ENCODE assay signal across 12 cellular contexts in genomic region chr1:203636306-203636705, GRCh38. TPM values are rescaled to one million over a fixed set of nuclear protein-coding genes. Genes with fewer than 3 reads are reported as not detected.
DNase-seq lines count a peak whose midpoint lies in the region; ATAC-seq and TF ChIP-seq lines count a peak whose summit lies in the region.
"Had no signal": no experiment of that assay in that cellular context is flagged by ENCODE, and none has a peak within 500 bp of the region (broad histone marks: within the 10 kb centered on the region; RNA-seq: fewer than 3 reads in every experiment).

No MANE protein-coding gene starts in this region.

- WGBS in mesenchymal stem cell = 80% methylated on average over 7 of the region's 7 CpGs

- no peaks in the 10 kb centered on the region for H3K27me3 Mint-ChIP-seq in activated naive CD8-positive, alpha-beta T cell treated with anti-CD3 and anti-CD28 coated beads, Interleukin-2, amount 10 ng/mL, durations not matched to agents 7 days and 5 days
- H3K27me3 Mint-ChIP-seq in activated naive CD8-positive, alpha-beta T cell treated with anti-CD3 and anti-CD28 coated beads for 36 hours = no peaks in the 10 kb centered on the region
- no peaks in the 10 kb centered on the region for H3K27me3 Mint-ChIP-seq in central memory CD8-positive, alpha-beta T cell
- H3K27me3 Mint-ChIP-seq in activated CD8-positive, alpha-beta T cell treated with anti-CD3 and anti-CD28 coated beads, Interleukin-2, amount 10 ng/mL, durations not matched to agents 7 days and 5 days (ENCODE audit: low read depth) = no peaks in the 10 kb centered on the region
- H3K27me3 Mint-ChIP-seq: type B pancreatic cell had no signal

- no peak for ATAC-seq in activated naive CD8-positive, alpha-beta T cell treated with anti-CD3 and anti-CD28 coated beads, Interleukin-2, amount 10 ng/mL, durations not matched to agents 7 days and 5 days (ENCODE audit: low read depth)
- ATAC-seq in central memory CD8-positive, alpha-beta T cell (replicated peaks; ENCODE audit: extremely low read depth, poor library complexity, severe bottlenecking) = no peak
- ATAC-seq in activated CD8-positive, alpha-beta T cell treated with anti-CD3 and anti-CD28 coated beads, Interleukin-2, amount 10 ng/mL, durations not matched to agents 7 days and 5 days = no peak
- ATAC-seq in activated CD4-positive, CD25-positive, alpha-beta regulatory T cell treated with anti-CD3 and anti-CD28 coated beads, Interleukin-2, amount 50 U/mL, for 24 hours = no peak
- ATAC-seq: HCT116 had no signal

- no peak overlapping the region for H2AK5ac ChIP-seq in mesenchymal stem cell (ENCODE audit: low read length, severe bottlenecking)

- no peak overlapping the region for H2BK15ac ChIP-seq in mesenchymal stem cell (ENCODE audit: low read depth, poor library complexity, severe bottlenecking)

- no peak overlapping the region for H2BK120ac ChIP-seq in mesenchymal stem cell (ENCODE audit: low read depth, low read length)

- peaks cover 28% of the 10 kb centered on the region for H3K4me1 Mint-ChIP-seq in activated naive CD8-positive, alpha-beta T cell treated with anti-CD3 and anti-CD28 coated beads, Interleukin-2, amount 10 ng/mL, durations not matched to agents 7 days and 5 days
- peaks cover 26% of the 10 kb centered on the region for H3K4me1 Mint-ChIP-seq in activated naive CD8-positive, alpha-beta T cell treated with anti-CD3 and anti-CD28 coated beads for 36 hours
- peaks cover 64% of the 10 kb centered on the region for H3K4me1 Mint-ChIP-seq in central memory CD8-positive, alpha-beta T cell
- peaks cover 43% of the 10 kb centered on the region for H3K4me1 Mint-ChIP-seq in activated CD8-positive, alpha-beta T cell treated with anti-CD3 and anti-CD28 coated beads, Interleukin-2, amount 10 ng/mL, durations not matched to agents 7 days and 5 days (ENCODE audit: low read depth)

- peaks cover 36% of the 10 kb centered on the region for H3K79me1 ChIP-seq in mesenchymal stem cell (replicated peaks; ENCODE audit: low read length, poor library complexity, severe bottlenecking)

- no peak overlapping the region for H4K91ac ChIP-seq in mesenchymal stem cell (ENCODE audit: low read length)

- no peak overlapping the region for H3K4me2 ChIP-seq in mesenchymal stem cell (ENCODE audit: low read length, poor library complexity, severe bottlenecking)

- H2AFZ ChIP-seq in mesenchymal stem cell (ENCODE audit: low read depth, low read length) = no peak overlapping the region

- no peaks in the 10 kb centered on the region for H3K9me3 Mint-ChIP-seq in activated naive CD8-positive, alpha-beta T cell treated with anti-CD3 and anti-CD28 coated beads, Interleukin-2, amount 10 ng/mL, durations not matched to agents 7 days and 5 days
- H3K9me3 Mint-ChIP-seq in activated naive CD8-positive, alpha-beta T cell treated with anti-CD3 and anti-CD28 coated beads for 36 hours = no peaks in the 10 kb centered on the region
- H3K9me3 Mint-ChIP-seq in central memory CD8-positive, alpha-beta T cell = no peaks in the 10 kb centered on the region
- no peaks in the 10 kb centered on the region for H3K9me3 Mint-ChIP-seq in activated CD8-positive, alpha-beta T cell treated with anti-CD3 and anti-CD28 coated beads, Interleukin-2, amount 10 ng/mL, durations not matched to agents 7 days and 5 days (ENCODE audit: insufficient read depth)
- H3K9me3 Mint-ChIP-seq: type B pancreatic cell had no signal

- H2BK5ac ChIP-seq in mesenchymal stem cell (ENCODE audit: low read depth, low read length, poor library complexity, severe bottlenecking) = no peak overlapping the region

- no peak overlapping the region for H3K23ac ChIP-seq in mesenchymal stem cell (ENCODE audit: low read length in 2 of 2)

- no peak overlapping the region for H3K4me3 Mint-ChIP-seq in activated naive CD8-positive, alpha-beta T cell treated with anti-CD3 and anti-CD28 coated beads, Interleukin-2, amount 10 ng/mL, durations not matched to agents 7 days and 5 days
- no peak overlapping the region for H3K4me3 Mint-ChIP-seq in activated naive CD8-positive, alpha-beta T cell treated with anti-CD3 and anti-CD28 coated beads for 36 hours
- H3K4me3 Mint-ChIP-seq in central memory CD8-positive, alpha-beta T cell = no peak overlapping the region
- H3K4me3 Mint-ChIP-seq in activated CD8-positive, alpha-beta T cell treated with anti-CD3 and anti-CD28 coated beads, Interleukin-2, amount 10 ng/mL, durations not matched to agents 7 days and 5 days = no peak overlapping the region
- H3K4me3 Mint-ChIP-seq: type B pancreatic cell had no signal

- TF ChIP-seq CTCF in tibial artery (IDR thresholded peaks at IDR 0.05) = no peak

- H3K27me3 ChIP-seq in mesenchymal stem cell (ENCODE audit: control insufficient read depth in 1 of 2, insufficient read depth in 1 of 2, low read length in 2 of 2) (no peaks in the 10 kb centered on the region), tibial artery (no peaks in the 10 kb centered on the region)

- H3K14ac ChIP-seq in mesenchymal stem cell (ENCODE audit: low read length in 2 of 2) = no peak overlapping the region

- no peak overlapping the region for H3K18ac ChIP-seq in mesenchymal stem cell (ENCODE audit: low read depth in 1 of 2, low read length in 2 of 2)

- no peak overlapping the region for H2BK12ac ChIP-seq in mesenchymal stem cell (ENCODE audit: low read length in 2 of 2)

- peak overlapping the region; percentile 60 for H3K27ac Mint-ChIP-seq in activated naive CD8-positive, alpha-beta T cell treated with anti-CD3 and anti-CD28 coated beads, Interleukin-2, amount 10 ng/mL, durations not matched to agents 7 days and 5 days
- H3K27ac Mint-ChIP-seq in activated naive CD8-positive, alpha-beta T cell treated with anti-CD3 and anti-CD28 coated beads for 36 hours = no peak overlapping the region
- H3K27ac Mint-ChIP-seq in central memory CD8-positive, alpha-beta T cell (ENCODE audit: low read depth) = peak overlapping the region; percentile 23
- H3K27ac Mint-ChIP-seq in activated CD8-positive, alpha-beta T cell treated with anti-CD3 and anti-CD28 coated beads, Interleukin-2, amount 10 ng/mL, durations not matched to agents 7 days and 5 days = no peak overlapping the region
- H3K27ac Mint-ChIP-seq: type B pancreatic cell had no signal

- H3K4ac ChIP-seq in mesenchymal stem cell (ENCODE audit: low read depth in 1 of 2, low read length in 2 of 2) = no peak overlapping the region

- H3K9me3 ChIP-seq in mesenchymal stem cell (ENCODE audit: control insufficient read depth, low read length) = no peaks in the 10 kb centered on the region
- no peaks in the 10 kb centered on the region for H3K9me3 ChIP-seq in tibial artery

- CTCF ChIA-PET in activated CD8-positive, alpha-beta T cell treated with anti-CD3 and anti-CD28 coated beads, Interleukin-2, amount 10 ng/mL, durations not matched to agents 7 days and 5 days (lab: Charles Lee) = interaction anchor here (0.6 to 1.9 kb wide), 2 partner anchors 17 to 65 kb away, joined by 3 to 5 read pairs; no protein-coding TSS in a partner anchor

- H4K8ac ChIP-seq in mesenchymal stem cell (ENCODE audit: low read length) = no peak overlapping the region

- POLR2A ChIA-PET in activated naive CD8-positive, alpha-beta T cell treated with anti-CD3 and anti-CD28 coated beads, Interleukin-2, amount 10 ng/mL, durations not matched to agents 7 days and 5 days (lab: Charles Lee) = no interaction called here
- POLR2A ChIA-PET in activated CD8-positive, alpha-beta T cell treated with anti-CD3 and anti-CD28 coated beads, Interleukin-2, amount 10 ng/mL, durations not matched to agents 7 days and 5 days (lab: Charles Lee) = no interaction called here

- H3K36me3 Mint-ChIP-seq in activated naive CD8-positive, alpha-beta T cell treated with anti-CD3 and anti-CD28 coated beads, Interleukin-2, amount 10 ng/mL, durations not matched to agents 7 days and 5 days = peaks cover 43% of the 10 kb centered on the region
- no peaks in the 10 kb centered on the region for H3K36me3 Mint-ChIP-seq in activated naive CD8-positive, alpha-beta T cell treated with anti-CD3 and anti-CD28 coated beads for 36 hours
- H3K36me3 Mint-ChIP-seq in central memory CD8-positive, alpha-beta T cell (ENCODE audit: insufficient read depth) = peaks cover 41% of the 10 kb centered on the region
- peaks cover 68% of the 10 kb centered on the region for H3K36me3 Mint-ChIP-seq in activated CD8-positive, alpha-beta T cell treated with anti-CD3 and anti-CD28 coated beads, Interleukin-2, amount 10 ng/mL, durations not matched to agents 7 days and 5 days (ENCODE audit: low read depth)

- no peak for DNase-seq in activated naive CD8-positive, alpha-beta T cell treated with anti-CD3 and anti-CD28 coated beads, Interleukin-2, amount 10 ng/mL, durations not matched to agents 7 days and 5 days
- no peak for DNase-seq in activated naive CD8-positive, alpha-beta T cell treated with anti-CD3 and anti-CD28 coated beads for 36 hours
- DNase-seq in central memory CD8-positive, alpha-beta T cell (ENCODE audit: low spot score in 2 of 2) = no peak
- DNase-seq in mesenchymal stem cell = no peak
- peak; percentile 74 to 86 for DNase-seq in tibial artery
- no peak for DNase-seq in activated CD8-positive, alpha-beta T cell treated with anti-CD3 and anti-CD28 coated beads, Interleukin-2, amount 10 ng/mL, durations not matched to agents 7 days and 5 days
- no peak for DNase-seq in NCI-H187 treated with DMSO at 0.1 percent for 48 hours (lab: John Stamatoyannopoulos, UW)
- DNase-seq: ACHN, NCI-H187 had no signal

- H3K4me1 ChIP-seq in mesenchymal stem cell (ENCODE audit: control insufficient read depth, insufficient read depth, low read depth, low read length) = no peaks in the 10 kb centered on the region
- peaks cover 0 to 63% (median 46%) of the 10 kb centered on the region in 4 donors for H3K4me1 ChIP-seq in tibial artery

- H3K36me3 ChIP-seq in mesenchymal stem cell (ENCODE audit: control insufficient read depth in 1 of 2, insufficient read depth in 2 of 2, low read depth in 1 of 2, low read length in 2 of 2) (peaks cover 17 to 69% of the 10 kb centered on the region in 2 experiments), tibial artery (peaks cover 0 to 5% (median 4%) of the 10 kb centered on the region in 3 donors)

- H3K9ac ChIP-seq in mesenchymal stem cell (ENCODE audit: low read length) = peak overlapping the region; percentile 45

- H3K4me3 ChIP-seq in mesenchymal stem cell (ENCODE audit: insufficient read depth in 1 of 2, low read depth in 1 of 2, low read length in 2 of 2) (no peak overlapping the region), tibial artery (no peak overlapping the region)

- intact Hi-C loops in tibial artery (cut with DNase I; ENCODE audit: low total_unique reads) = no loop called here

- H3K27ac ChIP-seq in mesenchymal stem cell (ENCODE audit: low read length, poor library complexity, severe bottlenecking) (no peak overlapping the region), tibial artery (peak overlapping the region; percentile 80 to 82)

RNA-seq across cellular contexts. Expression of gene ATP2B4, which starts 9.7 kb away (rescaled TPM):
- total RNA-seq in activated naive CD8-positive, alpha-beta T cell treated with anti-CD3 and anti-CD28 coated beads, Interleukin-2, amount 10 ng/mL, durations not matched to agents 7 days and 5 days = 10 to 100 TPM; 64.5 to 67.2 TPM
- 1 to 10 TPM; 5.3 to 6.4 TPM for total RNA-seq in activated naive CD8-positive, alpha-beta T cell treated with anti-CD3 and anti-CD28 coated beads for 36 hours
- polyA plus RNA-seq in mesenchymal stem cell (2013, experiment 1 of 2) = 58.0 TPM
- polyA plus RNA-seq in mesenchymal stem cell (2013, experiment 2 of 2) = 58.7 TPM
- total RNA-seq in activated CD8-positive, alpha-beta T cell treated with anti-CD3 and anti-CD28 coated beads, Interleukin-2, amount 10 ng/mL, durations not matched to agents 7 days and 5 days = 10 to 100 TPM; 65.0 to 65.1 TPM

Comparison
In these comparisons a context has a peak if more than half of its experiments do, and no peak if none do; other contexts are left out.
1. H3K27ac Mint-ChIP-seq: peak in activated naive CD8-positive, alpha-beta T cell treated with anti-CD3 and anti-CD28 coated beads, Interleukin-2, amount 10 ng/mL, durations not matched to agents 7 days and 5 days (single experiment) and central memory CD8-positive, alpha-beta T cell (single experiment); none in activated naive CD8-positive, alpha-beta T cell treated with anti-CD3 and anti-CD28 coated beads for 36 hours (single experiment) and activated CD8-positive, alpha-beta T cell treated with anti-CD3 and anti-CD28 coated beads, Interleukin-2, amount 10 ng/mL, durations not matched to agents 7 days and 5 days (single experiment).
2. RNA of gene ATP2B4, which starts 9.7 kb away (total RNA-seq): 64.5 to 67.2 TPM in activated naive CD8-positive, alpha-beta T cell treated with anti-CD3 and anti-CD28 coated beads, Interleukin-2, amount 10 ng/mL, durations not matched to agents 7 days and 5 days and 65.0 to 65.1 TPM in activated CD8-positive, alpha-beta T cell treated with anti-CD3 and anti-CD28 coated beads, Interleukin-2, amount 10 ng/mL, durations not matched to agents 7 days and 5 days; 5.3 to 6.4 TPM in activated naive CD8-positive, alpha-beta T cell treated with anti-CD3 and anti-CD28 coated beads for 36 hours; every median in the first group is over 4 times any median in the second.
3. DNase-seq: peak in tibial artery (2 of 2); none in activated naive CD8-positive, alpha-beta T cell treated with anti-CD3 and anti-CD28 coated beads, Interleukin-2, amount 10 ng/mL, durations not matched to agents 7 days and 5 days (single experiment), activated naive CD8-positive, alpha-beta T cell treated with anti-CD3 and anti-CD28 coated beads for 36 hours (single experiment), central memory CD8-positive, alpha-beta T cell (0 of 2), mesenchymal stem cell (single experiment), activated CD8-positive, alpha-beta T cell treated with anti-CD3 and anti-CD28 coated beads, Interleukin-2, amount 10 ng/mL, durations not matched to agents 7 days and 5 days (single experiment) and NCI-H187 treated with DMSO at 0.1 percent for 48 hours (single experiment).